In the genomic region with DNA sequence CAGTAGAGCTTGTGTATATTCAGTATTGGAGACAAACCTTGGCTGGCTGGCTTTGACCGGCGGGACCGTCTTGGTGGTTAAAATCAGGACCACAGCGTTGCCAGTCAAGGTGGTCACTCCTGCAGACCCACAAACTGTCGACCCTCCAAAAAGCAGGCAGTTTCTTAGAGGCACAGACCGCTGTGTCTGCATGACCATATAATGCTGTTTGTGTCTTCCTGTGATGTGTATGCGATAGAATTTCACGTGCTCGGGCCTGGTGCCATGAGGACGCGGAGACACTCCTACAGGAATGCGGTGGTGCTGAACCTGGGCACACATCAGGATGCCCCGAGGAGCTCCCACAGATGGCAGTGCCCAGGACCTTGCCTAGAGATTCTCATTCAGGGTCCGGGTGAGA, we compare ENCODE assay signal across 2 cellular contexts.
TF ChIP-seq lines count a peak whose summit lies in the region.

No MANE protein-coding gene starts in this region.

TF ChIP-seq in SK-N-SH, 30 proteins besides CTCF, POLR2A, EP300 and RAD21:
- TF ChIP-seq, protein P1, sequence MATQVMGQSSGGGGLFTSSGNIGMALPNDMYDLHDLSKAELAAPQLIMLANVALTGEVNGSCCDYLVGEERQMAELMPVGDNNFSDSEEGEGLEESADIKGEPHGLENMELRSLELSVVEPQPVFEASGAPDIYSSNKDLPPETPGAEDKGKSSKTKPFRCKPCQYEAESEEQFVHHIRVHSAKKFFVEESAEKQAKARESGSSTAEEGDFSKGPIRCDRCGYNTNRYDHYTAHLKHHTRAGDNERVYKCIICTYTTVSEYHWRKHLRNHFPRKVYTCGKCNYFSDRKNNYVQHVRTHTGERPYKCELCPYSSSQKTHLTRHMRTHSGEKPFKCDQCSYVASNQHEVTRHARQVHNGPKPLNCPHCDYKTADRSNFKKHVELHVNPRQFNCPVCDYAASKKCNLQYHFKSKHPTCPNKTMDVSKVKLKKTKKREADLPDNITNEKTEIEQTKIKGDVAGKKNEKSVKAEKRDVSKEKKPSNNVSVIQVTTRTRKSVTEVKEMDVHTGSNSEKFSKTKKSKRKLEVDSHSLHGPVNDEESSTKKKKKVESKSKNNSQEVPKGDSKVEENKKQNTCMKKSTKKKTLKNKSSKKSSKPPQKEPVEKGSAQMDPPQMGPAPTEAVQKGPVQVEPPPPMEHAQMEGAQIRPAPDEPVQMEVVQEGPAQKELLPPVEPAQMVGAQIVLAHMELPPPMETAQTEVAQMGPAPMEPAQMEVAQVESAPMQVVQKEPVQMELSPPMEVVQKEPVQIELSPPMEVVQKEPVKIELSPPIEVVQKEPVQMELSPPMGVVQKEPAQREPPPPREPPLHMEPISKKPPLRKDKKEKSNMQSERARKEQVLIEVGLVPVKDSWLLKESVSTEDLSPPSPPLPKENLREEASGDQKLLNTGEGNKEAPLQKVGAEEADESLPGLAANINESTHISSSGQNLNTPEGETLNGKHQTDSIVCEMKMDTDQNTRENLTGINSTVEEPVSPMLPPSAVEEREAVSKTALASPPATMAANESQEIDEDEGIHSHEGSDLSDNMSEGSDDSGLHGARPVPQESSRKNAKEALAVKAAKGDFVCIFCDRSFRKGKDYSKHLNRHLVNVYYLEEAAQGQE (IDR thresholded peaks at IDR 0.05; ENCODE audit: low read depth, low read length): no peak
- TF ChIP-seq TEAD4 (IDR thresholded peaks at IDR 0.05; ENCODE audit: borderline replicate concordance, insufficient read depth) (no peak), SIN3A (IDR thresholded peaks at IDR 0.05; ENCODE audit: borderline replicate concordance, low read depth, low read length) (no peak), SMC3 (IDR thresholded peaks at IDR 0.05; ENCODE audit: low read depth, low read length) (no peak), FOXJ3 (CRISPR knock-in tag; IDR thresholded peaks at IDR 0.05) (no peak), RXRA (IDR thresholded peaks at IDR 0.05; ENCODE audit: borderline replicate concordance, low read depth) (no peak), FOXM1 (IDR thresholded peaks at IDR 0.05; ENCODE audit: low read depth) (no peak), MEF2A (IDR thresholded peaks at IDR 0.05; ENCODE audit: borderline replicate concordance, low read depth) (no peak), GABPA (IDR thresholded peaks at IDR 0.05; ENCODE audit: low read depth) (no peak), FOSL2 (IDR thresholded peaks at IDR 0.05; ENCODE audit: borderline replicate concordance, low read depth) (no peak), NFIC (IDR thresholded peaks at IDR 0.05; ENCODE audit: borderline replicate concordance) (no peak)
- TF ChIP-seq, protein P2, sequence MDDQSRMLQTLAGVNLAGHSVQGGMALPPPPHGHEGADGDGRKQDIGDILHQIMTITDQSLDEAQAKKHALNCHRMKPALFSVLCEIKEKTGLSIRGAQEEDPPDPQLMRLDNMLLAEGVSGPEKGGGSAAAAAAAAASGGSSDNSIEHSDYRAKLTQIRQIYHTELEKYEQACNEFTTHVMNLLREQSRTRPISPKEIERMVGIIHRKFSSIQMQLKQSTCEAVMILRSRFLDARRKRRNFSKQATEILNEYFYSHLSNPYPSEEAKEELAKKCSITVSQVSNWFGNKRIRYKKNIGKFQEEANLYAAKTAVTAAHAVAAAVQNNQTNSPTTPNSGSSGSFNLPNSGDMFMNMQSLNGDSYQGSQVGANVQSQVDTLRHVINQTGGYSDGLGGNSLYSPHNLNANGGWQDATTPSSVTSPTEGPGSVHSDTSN (IDR thresholded peaks at IDR 0.05): no peak
- TF ChIP-seq, protein P3, sequence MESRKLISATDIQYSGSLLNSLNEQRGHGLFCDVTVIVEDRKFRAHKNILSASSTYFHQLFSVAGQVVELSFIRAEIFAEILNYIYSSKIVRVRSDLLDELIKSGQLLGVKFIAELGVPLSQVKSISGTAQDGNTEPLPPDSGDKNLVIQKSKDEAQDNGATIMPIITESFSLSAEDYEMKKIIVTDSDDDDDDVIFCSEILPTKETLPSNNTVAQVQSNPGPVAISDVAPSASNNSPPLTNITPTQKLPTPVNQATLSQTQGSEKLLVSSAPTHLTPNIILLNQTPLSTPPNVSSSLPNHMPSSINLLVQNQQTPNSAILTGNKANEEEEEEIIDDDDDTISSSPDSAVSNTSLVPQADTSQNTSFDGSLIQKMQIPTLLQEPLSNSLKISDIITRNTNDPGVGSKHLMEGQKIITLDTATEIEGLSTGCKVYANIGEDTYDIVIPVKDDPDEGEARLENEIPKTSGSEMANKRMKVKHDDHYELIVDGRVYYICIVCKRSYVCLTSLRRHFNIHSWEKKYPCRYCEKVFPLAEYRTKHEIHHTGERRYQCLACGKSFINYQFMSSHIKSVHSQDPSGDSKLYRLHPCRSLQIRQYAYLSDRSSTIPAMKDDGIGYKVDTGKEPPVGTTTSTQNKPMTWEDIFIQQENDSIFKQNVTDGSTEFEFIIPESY (IDR thresholded peaks at IDR 0.05; ENCODE audit: borderline replicate concordance, low read depth): no peak
- TF ChIP-seq, protein P4, sequence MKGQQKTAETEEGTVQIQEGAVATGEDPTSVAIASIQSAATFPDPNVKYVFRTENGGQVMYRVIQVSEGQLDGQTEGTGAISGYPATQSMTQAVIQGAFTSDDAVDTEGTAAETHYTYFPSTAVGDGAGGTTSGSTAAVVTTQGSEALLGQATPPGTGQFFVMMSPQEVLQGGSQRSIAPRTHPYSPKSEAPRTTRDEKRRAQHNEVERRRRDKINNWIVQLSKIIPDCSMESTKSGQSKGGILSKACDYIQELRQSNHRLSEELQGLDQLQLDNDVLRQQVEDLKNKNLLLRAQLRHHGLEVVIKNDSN (IDR thresholded peaks at IDR 0.05; ENCODE audit: borderline replicate concordance, low read depth): no peak
- TF ChIP-seq, protein P5, sequence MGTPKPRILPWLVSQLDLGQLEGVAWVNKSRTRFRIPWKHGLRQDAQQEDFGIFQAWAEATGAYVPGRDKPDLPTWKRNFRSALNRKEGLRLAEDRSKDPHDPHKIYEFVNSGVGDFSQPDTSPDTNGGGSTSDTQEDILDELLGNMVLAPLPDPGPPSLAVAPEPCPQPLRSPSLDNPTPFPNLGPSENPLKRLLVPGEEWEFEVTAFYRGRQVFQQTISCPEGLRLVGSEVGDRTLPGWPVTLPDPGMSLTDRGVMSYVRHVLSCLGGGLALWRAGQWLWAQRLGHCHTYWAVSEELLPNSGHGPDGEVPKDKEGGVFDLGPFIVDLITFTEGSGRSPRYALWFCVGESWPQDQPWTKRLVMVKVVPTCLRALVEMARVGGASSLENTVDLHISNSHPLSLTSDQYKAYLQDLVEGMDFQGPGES (IDR thresholded peaks at IDR 0.05; ENCODE audit: low read depth, low read length): no peak

TF ChIP-seq in SK-N-SH treated with all-trans-retinoic acid at 6 μM for 48 hours, 23 proteins besides CTCF, POLR2A, EP300 and RAD21:
- TF ChIP-seq RARB (CRISPR knock-in tag; IDR thresholded peaks at IDR 0.05): no peak
- TF ChIP-seq, protein P6, sequence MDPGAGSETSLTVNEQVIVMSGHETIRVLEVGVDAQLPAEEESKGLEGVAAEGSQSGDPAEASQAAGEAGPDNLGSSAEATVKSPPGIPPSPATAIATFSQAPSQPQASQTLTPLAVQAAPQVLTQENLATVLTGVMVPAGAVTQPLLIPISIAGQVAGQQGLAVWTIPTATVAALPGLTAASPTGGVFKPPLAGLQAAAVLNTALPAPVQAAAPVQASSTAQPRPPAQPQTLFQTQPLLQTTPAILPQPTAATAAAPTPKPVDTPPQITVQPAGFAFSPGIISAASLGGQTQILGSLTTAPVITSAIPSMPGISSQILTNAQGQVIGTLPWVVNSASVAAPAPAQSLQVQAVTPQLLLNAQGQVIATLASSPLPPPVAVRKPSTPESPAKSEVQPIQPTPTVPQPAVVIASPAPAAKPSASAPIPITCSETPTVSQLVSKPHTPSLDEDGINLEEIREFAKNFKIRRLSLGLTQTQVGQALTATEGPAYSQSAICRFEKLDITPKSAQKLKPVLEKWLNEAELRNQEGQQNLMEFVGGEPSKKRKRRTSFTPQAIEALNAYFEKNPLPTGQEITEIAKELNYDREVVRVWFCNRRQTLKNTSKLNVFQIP (CRISPR knock-in tag; IDR thresholded peaks at IDR 0.05; ENCODE audit: borderline replicate concordance, low read depth): no peak
- TF ChIP-seq TOX (CRISPR knock-in tag; IDR thresholded peaks at IDR 0.05; ENCODE audit: borderline replicate concordance): no peak
- TF ChIP-seq ARNTL (CRISPR knock-in tag; IDR thresholded peaks at IDR 0.05; ENCODE audit: borderline replicate concordance, low read depth): no peak
- no peak for TF ChIP-seq ZNF70 (CRISPR knock-in tag; IDR thresholded peaks at IDR 0.05)
- TF ChIP-seq, protein P7, sequence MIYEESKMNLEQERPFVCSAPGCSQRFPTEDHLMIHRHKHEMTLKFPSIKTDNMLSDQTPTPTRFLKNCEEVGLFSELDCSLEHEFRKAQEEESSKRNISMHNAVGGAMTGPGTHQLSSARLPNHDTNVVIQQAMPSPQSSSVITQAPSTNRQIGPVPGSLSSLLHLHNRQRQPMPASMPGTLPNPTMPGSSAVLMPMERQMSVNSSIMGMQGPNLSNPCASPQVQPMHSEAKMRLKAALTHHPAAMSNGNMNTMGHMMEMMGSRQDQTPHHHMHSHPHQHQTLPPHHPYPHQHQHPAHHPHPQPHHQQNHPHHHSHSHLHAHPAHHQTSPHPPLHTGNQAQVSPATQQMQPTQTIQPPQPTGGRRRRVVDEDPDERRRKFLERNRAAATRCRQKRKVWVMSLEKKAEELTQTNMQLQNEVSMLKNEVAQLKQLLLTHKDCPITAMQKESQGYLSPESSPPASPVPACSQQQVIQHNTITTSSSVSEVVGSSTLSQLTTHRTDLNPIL (CRISPR knock-in tag; IDR thresholded peaks at IDR 0.05; ENCODE audit: low read depth): no peak
- TF ChIP-seq ZFP30 (CRISPR knock-in tag; IDR thresholded peaks at IDR 0.05): no peak
- TF ChIP-seq ZNF565 (CRISPR knock-in tag; conservative IDR thresholded peaks at IDR 0.05; ENCODE audit: low read depth): no peak
- TF ChIP-seq, protein P8, sequence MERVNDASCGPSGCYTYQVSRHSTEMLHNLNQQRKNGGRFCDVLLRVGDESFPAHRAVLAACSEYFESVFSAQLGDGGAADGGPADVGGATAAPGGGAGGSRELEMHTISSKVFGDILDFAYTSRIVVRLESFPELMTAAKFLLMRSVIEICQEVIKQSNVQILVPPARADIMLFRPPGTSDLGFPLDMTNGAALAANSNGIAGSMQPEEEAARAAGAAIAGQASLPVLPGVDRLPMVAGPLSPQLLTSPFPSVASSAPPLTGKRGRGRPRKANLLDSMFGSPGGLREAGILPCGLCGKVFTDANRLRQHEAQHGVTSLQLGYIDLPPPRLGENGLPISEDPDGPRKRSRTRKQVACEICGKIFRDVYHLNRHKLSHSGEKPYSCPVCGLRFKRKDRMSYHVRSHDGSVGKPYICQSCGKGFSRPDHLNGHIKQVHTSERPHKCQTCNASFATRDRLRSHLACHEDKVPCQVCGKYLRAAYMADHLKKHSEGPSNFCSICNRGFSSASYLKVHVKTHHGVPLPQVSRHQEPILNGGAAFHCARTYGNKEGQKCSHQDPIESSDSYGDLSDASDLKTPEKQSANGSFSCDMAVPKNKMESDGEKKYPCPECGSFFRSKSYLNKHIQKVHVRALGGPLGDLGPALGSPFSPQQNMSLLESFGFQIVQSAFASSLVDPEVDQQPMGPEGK (CRISPR knock-in tag; IDR thresholded peaks at IDR 0.05; ENCODE audit: borderline replicate concordance): no peak
- TF ChIP-seq ZC3H10 (CRISPR knock-in tag; IDR thresholded peaks at IDR 0.05): no peak
- no peak for TF ChIP-seq GLIS3 (CRISPR knock-in tag; IDR thresholded peaks at IDR 0.05)
- TF ChIP-seq, protein P9, sequence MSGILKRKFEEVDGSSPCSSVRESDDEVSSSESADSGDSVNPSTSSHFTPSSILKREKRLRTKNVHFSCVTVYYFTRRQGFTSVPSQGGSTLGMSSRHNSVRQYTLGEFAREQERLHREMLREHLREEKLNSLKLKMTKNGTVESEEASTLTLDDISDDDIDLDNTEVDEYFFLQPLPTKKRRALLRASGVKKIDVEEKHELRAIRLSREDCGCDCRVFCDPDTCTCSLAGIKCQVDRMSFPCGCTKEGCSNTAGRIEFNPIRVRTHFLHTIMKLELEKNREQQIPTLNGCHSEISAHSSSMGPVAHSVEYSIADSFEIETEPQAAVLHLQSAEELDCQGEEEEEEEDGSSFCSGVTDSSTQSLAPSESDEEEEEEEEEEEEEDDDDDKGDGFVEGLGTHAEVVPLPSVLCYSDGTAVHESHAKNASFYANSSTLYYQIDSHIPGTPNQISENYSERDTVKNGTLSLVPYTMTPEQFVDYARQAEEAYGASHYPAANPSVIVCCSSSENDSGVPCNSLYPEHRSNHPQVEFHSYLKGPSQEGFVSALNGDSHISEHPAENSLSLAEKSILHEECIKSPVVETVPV (CRISPR knock-in tag; IDR thresholded peaks at IDR 0.05): no peak
- TF ChIP-seq SNAI2 (CRISPR knock-in tag; IDR thresholded peaks at IDR 0.05): no peak
- no peak for TF ChIP-seq ZNF8 (CRISPR knock-in tag; IDR thresholded peaks at IDR 0.05)
- TF ChIP-seq, protein P10, sequence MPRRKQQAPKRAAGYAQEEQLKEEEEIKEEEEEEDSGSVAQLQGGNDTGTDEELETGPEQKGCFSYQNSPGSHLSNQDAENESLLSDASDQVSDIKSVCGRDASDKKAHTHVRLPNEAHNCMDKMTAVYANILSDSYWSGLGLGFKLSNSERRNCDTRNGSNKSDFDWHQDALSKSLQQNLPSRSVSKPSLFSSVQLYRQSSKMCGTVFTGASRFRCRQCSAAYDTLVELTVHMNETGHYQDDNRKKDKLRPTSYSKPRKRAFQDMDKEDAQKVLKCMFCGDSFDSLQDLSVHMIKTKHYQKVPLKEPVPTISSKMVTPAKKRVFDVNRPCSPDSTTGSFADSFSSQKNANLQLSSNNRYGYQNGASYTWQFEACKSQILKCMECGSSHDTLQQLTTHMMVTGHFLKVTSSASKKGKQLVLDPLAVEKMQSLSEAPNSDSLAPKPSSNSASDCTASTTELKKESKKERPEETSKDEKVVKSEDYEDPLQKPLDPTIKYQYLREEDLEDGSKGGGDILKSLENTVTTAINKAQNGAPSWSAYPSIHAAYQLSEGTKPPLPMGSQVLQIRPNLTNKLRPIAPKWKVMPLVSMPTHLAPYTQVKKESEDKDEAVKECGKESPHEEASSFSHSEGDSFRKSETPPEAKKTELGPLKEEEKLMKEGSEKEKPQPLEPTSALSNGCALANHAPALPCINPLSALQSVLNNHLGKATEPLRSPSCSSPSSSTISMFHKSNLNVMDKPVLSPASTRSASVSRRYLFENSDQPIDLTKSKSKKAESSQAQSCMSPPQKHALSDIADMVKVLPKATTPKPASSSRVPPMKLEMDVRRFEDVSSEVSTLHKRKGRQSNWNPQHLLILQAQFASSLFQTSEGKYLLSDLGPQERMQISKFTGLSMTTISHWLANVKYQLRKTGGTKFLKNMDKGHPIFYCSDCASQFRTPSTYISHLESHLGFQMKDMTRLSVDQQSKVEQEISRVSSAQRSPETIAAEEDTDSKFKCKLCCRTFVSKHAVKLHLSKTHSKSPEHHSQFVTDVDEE (CRISPR knock-in tag; IDR thresholded peaks at IDR 0.05): no peak
- no peak for TF ChIP-seq ZFP3 (CRISPR knock-in tag; IDR thresholded peaks at IDR 0.05)
- no peak for TF ChIP-seq TCF4 (CRISPR knock-in tag; IDR thresholded peaks at IDR 0.05; ENCODE audit: borderline replicate concordance)
- no peak for TF ChIP-seq OSR1 (CRISPR knock-in tag; IDR thresholded peaks at IDR 0.05)
- TF ChIP-seq PPARA (CRISPR knock-in tag; IDR thresholded peaks at IDR 0.05; ENCODE audit: borderline replicate concordance): no peak
